Comparison of ENCODE assay signal across 8 cellular contexts in genomic region chr5:124980174-124980941, GRCh38.
DNase-seq lines count a peak whose midpoint lies in the region; ATAC-seq and TF ChIP-seq lines count a peak whose summit lies in the region.

No MANE protein-coding gene starts in this region.

- H3K36me3 ChIP-seq in mucosa of descending colon (ENCODE audit: low read depth), result no peaks in the 10 kb centered on the region

- CTCF ChIA-PET in T-cell (lab: Charles Lee), result no interaction called here

- H3K27ac Mint-ChIP-seq in T-cell, result no peak overlapping the region

- intact Hi-C loops in left cardiac atrium (cut with DNase I), result no loop called here
- intact Hi-C loops in mucosa of descending colon (cut with DNase I, micrococcal nuclease), result no loop called here

- H3K4me3 Mint-ChIP-seq in T-cell, result no peak overlapping the region

- H3K4me1 Mint-ChIP-seq in T-cell, result no peaks in the 10 kb centered on the region

- peak overlapping the region; percentile 97 for H3K27ac ChIP-seq in 22Rv1

- POLR2A ChIA-PET in T-cell (lab: Charles Lee), result no interaction called here

- no peaks in the 10 kb centered on the region for H3K9me3 ChIP-seq in mucosa of descending colon

- ATAC-seq in GM19397 (IDR thresholded peaks at IDR 0.05; ENCODE audit: unreplicated experiment), result peak; percentile 91
- ATAC-seq in HG03342 (IDR thresholded peaks at IDR 0.05; ENCODE audit: unreplicated experiment), result peak; percentile 90
- ATAC-seq in left cardiac atrium, result no peak
- no peak for ATAC-seq in mucosa of descending colon
- ATAC-seq in T-cell (replicated peaks in 1 of 4), result no peak

- TF ChIP-seq CTCF in 22Rv1 (IDR thresholded peaks at IDR 0.05) (no peak), mucosa of descending colon (IDR thresholded peaks at IDR 0.05) (no peak)

- peaks cover 13% of the 10 kb centered on the region for H3K4me1 ChIP-seq in mucosa of descending colon (ENCODE audit: low read depth)

- H3K4me3 ChIP-seq in mucosa of descending colon, result no peak overlapping the region

- peaks cover 0 to 4% of the 10 kb centered on the region in 2 donors for H3K27me3 Mint-ChIP-seq in T-cell

- DNase-seq in anterior cingulate cortex (lab: John Stamatoyannopoulos, UW), result peak in 37 of 58 donors; percentile 2 to 77 (median 34)
- no peak for DNase-seq in left cardiac atrium
- DNase-seq in stimulated activated CD4-positive, alpha-beta T cell treated with anti-CD3 and anti-CD28 coated beads, Interleukin-12 subunit alpha, Interleukin-12 subunit beta, amount 100 ng/mL, for 4 hours, result no peak
- no peak for DNase-seq in mucosa of descending colon
- no peak for DNase-seq in T-cell

- H3K9me3 Mint-ChIP-seq in T-cell, result peaks cover 5 to 8% (median 8%) of the 10 kb centered on the region in 3 donors

- H3K36me3 Mint-ChIP-seq in T-cell, result no peaks in the 10 kb centered on the region

Comparison
In these comparisons a context has a peak if more than half of its experiments do, and no peak if none do; other contexts are left out.
1. ATAC-seq: peak in GM19397 (single experiment) and HG03342 (single experiment); none in left cardiac atrium (0 of 2), mucosa of descending colon (single experiment) and T-cell (0 of 4).
2. DNase-seq: peak in anterior cingulate cortex (37 of 58); none in left cardiac atrium (single experiment), stimulated activated CD4-positive, alpha-beta T cell treated with anti-CD3 and anti-CD28 coated beads, Interleukin-12 subunit alpha, Interleukin-12 subunit beta, amount 100 ng/mL, for 4 hours (single experiment), mucosa of descending colon (0 of 3) and T-cell (0 of 34).